Comparison of ENCODE assay signal across 1 cellular context in the genomic region with DNA sequence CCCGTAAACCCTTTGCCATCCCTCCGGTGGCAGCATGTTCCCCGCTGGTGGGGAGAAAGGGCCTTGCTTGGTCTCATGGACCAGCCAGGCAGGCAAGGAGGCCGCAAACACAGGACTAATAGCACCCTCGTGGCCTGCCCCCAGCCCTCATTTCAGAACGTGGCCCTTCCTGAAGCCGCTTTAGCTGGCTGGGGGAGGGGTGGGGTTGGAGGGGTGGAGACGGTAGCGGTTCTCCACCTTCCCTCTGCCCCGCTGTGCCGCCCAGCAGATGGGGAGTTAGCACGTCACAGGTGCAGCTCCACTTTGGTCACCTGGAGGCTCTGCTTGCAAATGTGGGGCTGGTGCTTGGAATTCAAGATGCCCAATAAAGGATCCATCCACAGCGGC.
TF ChIP-seq lines count a peak whose summit lies in the region.

No MANE protein-coding gene starts in this region.

TF ChIP-seq in GM23338, 12 proteins besides CTCF, POLR2A, EP300 and RAD21 (continued from another document):
- TF ChIP-seq, protein P1, sequence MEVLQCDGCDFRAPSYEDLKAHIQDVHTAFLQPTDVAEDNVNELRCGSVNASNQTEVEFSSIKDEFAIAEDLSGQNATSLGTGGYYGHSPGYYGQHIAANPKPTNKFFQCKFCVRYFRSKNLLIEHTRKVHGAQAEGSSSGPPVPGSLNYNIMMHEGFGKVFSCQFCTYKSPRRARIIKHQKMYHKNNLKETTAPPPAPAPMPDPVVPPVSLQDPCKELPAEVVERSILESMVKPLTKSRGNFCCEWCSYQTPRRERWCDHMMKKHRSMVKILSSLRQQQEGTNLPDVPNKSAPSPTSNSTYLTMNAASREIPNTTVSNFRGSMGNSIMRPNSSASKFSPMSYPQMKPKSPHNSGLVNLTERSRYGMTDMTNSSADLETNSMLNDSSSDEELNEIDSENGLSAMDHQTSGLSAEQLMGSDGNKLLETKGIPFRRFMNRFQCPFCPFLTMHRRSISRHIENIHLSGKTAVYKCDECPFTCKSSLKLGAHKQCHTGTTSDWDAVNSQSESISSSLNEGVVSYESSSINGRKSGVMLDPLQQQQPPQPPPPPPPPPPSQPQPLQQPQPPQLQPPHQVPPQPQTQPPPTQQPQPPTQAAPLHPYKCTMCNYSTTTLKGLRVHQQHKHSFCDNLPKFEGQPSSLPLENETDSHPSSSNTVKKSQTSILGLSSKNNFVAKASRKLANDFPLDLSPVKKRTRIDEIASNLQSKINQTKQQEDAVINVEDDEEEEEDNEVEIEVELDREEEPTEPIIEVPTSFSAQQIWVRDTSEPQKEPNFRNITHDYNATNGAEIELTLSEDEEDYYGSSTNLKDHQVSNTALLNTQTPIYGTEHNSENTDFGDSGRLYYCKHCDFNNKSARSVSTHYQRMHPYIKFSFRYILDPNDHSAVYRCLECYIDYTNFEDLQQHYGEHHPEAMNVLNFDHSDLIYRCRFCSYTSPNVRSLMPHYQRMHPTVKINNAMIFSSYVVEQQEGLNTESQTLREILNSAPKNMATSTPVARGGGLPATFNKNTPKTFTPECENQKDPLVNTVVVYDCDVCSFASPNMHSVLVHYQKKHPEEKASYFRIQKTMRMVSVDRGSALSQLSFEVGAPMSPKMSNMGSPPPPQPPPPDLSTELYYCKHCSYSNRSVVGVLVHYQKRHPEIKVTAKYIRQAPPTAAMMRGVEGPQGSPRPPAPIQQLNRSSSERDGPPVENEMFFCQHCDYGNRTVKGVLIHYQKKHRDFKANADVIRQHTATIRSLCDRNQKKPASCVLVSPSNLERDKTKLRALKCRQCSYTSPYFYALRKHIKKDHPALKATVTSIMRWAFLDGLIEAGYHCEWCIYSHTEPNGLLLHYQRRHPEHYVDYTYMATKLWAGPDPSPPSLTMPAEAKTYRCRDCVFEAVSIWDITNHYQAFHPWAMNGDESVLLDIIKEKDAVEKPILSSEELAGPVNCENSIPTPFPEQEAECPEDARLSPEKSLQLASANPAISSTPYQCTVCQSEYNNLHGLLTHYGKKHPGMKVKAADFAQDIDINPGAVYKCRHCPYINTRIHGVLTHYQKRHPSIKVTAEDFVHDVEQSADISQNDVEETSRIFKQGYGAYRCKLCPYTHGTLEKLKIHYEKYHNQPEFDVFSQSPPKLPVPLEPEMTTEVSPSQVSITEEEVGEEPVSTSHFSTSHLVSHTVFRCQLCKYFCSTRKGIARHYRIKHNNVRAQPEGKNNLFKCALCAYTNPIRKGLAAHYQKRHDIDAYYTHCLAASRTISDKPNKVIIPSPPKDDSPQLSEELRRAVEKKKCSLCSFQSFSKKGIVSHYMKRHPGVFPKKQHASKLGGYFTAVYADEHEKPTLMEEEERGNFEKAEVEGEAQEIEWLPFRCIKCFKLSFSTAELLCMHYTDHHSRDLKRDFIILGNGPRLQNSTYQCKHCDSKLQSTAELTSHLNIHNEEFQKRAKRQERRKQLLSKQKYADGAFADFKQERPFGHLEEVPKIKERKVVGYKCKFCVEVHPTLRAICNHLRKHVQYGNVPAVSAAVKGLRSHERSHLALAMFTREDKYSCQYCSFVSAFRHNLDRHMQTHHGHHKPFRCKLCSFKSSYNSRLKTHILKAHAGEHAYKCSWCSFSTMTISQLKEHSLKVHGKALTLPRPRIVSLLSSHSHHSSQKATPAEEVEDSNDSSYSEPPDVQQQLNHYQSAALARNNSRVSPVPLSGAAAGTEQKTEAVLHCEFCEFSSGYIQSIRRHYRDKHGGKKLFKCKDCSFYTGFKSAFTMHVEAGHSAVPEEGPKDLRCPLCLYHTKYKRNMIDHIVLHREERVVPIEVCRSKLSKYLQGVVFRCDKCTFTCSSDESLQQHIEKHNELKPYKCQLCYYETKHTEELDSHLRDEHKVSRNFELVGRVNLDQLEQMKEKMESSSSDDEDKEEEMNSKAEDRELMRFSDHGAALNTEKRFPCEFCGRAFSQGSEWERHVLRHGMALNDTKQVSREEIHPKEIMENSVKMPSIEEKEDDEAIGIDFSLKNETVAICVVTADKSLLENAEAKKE (CRISPR knock-in tag; IDR thresholded peaks at IDR 0.05), result no peak
- TF ChIP-seq EZH2 (IDR thresholded peaks at IDR 0.05; ENCODE audit: low read depth, unreplicated experiment) (no peak), ZNF114 (CRISPR knock-in tag; IDR thresholded peaks at IDR 0.05) (no peak), STAT1 (IDR thresholded peaks at IDR 0.05; ENCODE audit: unreplicated experiment) (no peak), JUNB (IDR thresholded peaks at IDR 0.05; ENCODE audit: unreplicated experiment) (no peak), POLR2AphosphoS5 (IDR thresholded peaks at IDR 0.05; ENCODE audit: low read depth) (no peak), CREB1 (CRISPR knock-in tag; IDR thresholded peaks at IDR 0.05; ENCODE audit: low read depth) (no peak)
- TF ChIP-seq, protein P2, sequence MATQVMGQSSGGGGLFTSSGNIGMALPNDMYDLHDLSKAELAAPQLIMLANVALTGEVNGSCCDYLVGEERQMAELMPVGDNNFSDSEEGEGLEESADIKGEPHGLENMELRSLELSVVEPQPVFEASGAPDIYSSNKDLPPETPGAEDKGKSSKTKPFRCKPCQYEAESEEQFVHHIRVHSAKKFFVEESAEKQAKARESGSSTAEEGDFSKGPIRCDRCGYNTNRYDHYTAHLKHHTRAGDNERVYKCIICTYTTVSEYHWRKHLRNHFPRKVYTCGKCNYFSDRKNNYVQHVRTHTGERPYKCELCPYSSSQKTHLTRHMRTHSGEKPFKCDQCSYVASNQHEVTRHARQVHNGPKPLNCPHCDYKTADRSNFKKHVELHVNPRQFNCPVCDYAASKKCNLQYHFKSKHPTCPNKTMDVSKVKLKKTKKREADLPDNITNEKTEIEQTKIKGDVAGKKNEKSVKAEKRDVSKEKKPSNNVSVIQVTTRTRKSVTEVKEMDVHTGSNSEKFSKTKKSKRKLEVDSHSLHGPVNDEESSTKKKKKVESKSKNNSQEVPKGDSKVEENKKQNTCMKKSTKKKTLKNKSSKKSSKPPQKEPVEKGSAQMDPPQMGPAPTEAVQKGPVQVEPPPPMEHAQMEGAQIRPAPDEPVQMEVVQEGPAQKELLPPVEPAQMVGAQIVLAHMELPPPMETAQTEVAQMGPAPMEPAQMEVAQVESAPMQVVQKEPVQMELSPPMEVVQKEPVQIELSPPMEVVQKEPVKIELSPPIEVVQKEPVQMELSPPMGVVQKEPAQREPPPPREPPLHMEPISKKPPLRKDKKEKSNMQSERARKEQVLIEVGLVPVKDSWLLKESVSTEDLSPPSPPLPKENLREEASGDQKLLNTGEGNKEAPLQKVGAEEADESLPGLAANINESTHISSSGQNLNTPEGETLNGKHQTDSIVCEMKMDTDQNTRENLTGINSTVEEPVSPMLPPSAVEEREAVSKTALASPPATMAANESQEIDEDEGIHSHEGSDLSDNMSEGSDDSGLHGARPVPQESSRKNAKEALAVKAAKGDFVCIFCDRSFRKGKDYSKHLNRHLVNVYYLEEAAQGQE (IDR thresholded peaks at IDR 0.05; ENCODE audit: unreplicated experiment), result no peak
- TF ChIP-seq, protein P3, sequence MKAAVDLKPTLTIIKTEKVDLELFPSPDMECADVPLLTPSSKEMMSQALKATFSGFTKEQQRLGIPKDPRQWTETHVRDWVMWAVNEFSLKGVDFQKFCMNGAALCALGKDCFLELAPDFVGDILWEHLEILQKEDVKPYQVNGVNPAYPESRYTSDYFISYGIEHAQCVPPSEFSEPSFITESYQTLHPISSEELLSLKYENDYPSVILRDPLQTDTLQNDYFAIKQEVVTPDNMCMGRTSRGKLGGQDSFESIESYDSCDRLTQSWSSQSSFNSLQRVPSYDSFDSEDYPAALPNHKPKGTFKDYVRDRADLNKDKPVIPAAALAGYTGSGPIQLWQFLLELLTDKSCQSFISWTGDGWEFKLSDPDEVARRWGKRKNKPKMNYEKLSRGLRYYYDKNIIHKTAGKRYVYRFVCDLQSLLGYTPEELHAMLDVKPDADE (IDR thresholded peaks at IDR 0.05), result no peak
